8 cellular contexts compared by ENCODE assay signal in the genomic region with DNA sequence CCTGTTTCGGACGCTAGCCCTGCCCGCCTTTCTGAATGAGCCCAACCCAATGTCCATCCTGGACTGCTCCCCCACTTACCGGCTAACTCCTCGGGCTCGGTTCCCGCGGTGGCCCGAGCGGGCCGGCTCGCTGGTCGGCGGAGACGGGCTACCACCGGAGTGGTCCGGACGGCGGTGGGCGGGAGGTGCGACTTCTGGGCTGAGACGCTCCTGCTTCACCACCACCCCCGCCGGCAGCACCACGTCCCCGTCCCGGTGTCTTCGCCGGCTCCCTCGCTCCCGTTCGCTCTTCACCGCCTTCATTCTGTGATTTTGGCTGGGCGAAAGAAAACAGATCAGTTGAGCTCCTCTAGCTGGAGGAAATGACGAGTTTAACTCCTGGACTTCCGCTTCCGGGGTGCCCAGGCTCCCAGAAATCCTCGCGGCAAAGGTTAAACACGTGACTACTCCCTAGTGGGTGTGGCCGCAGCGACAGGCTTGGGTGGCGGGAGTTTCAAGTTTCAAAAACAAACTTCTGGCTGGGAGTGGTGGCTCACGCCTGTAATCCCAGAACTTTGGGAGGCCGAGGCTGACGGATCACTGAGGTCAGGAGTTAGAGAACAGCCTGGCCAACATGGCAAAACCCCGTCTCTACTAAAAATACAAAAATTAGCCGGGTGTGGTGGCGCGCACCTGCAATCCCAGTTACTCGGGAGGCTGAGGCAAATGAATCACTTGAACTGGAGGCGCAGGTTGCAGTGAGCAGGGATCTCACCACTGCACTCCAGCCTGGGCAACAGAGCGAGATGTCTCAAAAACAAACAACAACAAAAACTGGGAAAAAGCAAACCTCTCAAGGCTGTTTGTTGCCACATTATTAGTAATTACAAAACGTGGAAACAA. TPM values are rescaled to one million over a fixed set of nuclear protein-coding genes. Genes with fewer than 3 reads are reported as not detected.
A peak's percentile ranks its signal among the peaks of the same experiment; 100 is the strongest.
DNase-seq lines count a peak whose midpoint lies in the region; ATAC-seq, FAIRE-seq and TF ChIP-seq lines count a peak whose summit lies in the region.

A gene with protein sequence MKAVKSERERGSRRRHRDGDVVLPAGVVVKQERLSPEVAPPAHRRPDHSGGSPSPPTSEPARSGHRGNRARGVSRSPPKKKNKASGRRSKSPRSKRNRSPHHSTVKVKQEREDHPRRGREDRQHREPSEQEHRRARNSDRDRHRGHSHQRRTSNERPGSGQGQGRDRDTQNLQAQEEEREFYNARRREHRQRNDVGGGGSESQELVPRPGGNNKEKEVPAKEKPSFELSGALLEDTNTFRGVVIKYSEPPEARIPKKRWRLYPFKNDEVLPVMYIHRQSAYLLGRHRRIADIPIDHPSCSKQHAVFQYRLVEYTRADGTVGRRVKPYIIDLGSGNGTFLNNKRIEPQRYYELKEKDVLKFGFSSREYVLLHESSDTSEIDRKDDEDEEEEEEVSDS (minus strand): TSS at position 367 of the 882 bp plus-strand sequence. CDS start 64 bp downstream, at position 303.

- ATAC-seq in HG03521 (IDR thresholded peaks at IDR 0.05; ENCODE audit: unreplicated experiment): peak; percentile 77
- peak; percentile 91 for ATAC-seq in left lobe of liver

- peak; percentile 96 for FAIRE-seq in GM19239 (lab: Jason Lieb, UNC)

- peak within 1 kb of the TSS; percentile 100 for H3K4me3 ChIP-seq in AG10803 (ENCODE audit: low read length)

- DNase-seq in AG10803 (ENCODE audit: low read depth) (peak; percentile 91), GM19239 (ENCODE audit: insufficient read length, low spot score) (peak; percentile 96), NCI-H748 treated with DMSO at 0.1 percent for 48 hours (lab: John Stamatoyannopoulos, UW) (peak; percentile 77), dedifferentiated amniotic fluid mesenchymal stem cell (ENCODE audit: extremely low spot score) (peak; percentile 96), left lobe of liver (ENCODE audit: low spot score) (peak; percentile 97)
- DNase-seq in activated CD4-positive, alpha-beta T cell treated with anti-CD3 and anti-CD28 coated beads, Interleukin-2, amount 50 U/mL, for 1 hour: peak; percentile 86
- peak; percentile 88 to 90 for DNase-seq in stimulated activated CD4-positive, alpha-beta T cell treated with anti-CD3 and anti-CD28 coated beads, Interleukin-2, amount 100 ng/mL, for 24 hours

- no peak for TF ChIP-seq CTCF in AG10803 (conservative IDR thresholded peaks at IDR 0.05; ENCODE audit: low read length)

RNA-seq across cellular contexts. Expression of the gene that starts here (rescaled TPM):
- 6.9 TPM for total RNA-seq in left lobe of liver

Comparison
In these comparisons a context has a peak if more than half of its experiments do, and no peak if none do; other contexts are left out.
1. Peak in every context shown above with its lines: DNase-seq, ATAC-seq and H3K4me3 ChIP-seq.